In the genomic region with DNA sequence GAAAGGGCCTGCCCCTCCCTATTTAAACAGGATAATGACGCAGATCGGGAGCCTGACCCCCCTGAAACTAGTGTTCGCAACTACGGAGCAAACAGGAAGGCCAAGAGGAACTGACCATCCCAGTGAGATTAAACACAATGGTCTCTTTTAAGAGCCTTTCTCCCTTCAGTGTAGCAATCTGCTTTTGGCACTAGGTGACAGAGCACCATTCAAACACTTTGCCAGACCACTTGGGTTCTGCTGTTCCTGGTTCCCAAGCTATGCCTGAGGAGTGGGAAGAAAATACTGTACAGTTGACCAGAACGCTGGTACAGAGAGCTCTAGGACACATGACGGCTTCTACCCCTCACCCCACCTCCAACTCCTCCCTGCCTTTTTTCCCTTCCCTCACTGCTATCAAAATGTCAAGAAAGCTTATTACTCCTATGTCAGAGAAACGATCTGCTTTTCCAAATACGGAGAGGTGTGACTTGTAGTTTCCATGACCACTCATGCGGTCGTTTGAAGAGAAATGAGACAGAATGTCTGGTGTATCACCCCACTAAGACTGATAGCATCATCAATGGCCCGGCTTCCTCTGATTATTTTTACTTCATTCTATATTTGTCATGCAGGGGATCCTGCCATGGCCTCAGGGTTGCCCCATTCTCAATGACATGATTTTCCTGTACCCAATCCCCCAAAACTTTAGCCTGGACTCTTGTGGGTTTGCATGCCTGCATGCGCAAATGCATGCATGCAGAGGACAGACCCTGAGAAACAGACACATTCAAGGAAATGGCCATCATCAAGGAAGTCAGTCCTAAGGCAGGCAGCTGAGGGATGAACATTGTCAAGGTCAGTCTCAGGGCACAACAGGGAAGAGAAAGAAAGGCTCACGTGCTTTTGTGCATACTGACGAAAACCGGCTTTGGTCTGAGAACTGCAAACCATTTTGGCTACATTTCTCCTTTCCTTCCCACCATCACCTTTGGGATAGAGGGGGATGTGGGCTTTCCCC, we compare ENCODE assay signal across 11 cellular contexts. TPM values are rescaled to one million over a fixed set of nuclear protein-coding genes. Genes with fewer than 3 reads are reported as not detected.
DNase-seq lines count a peak whose midpoint lies in the region; ATAC-seq and TF ChIP-seq lines count a peak whose summit lies in the region.
"Had no signal": no experiment of that assay in that cellular context is flagged by ENCODE, and none has a peak within 500 bp of the region (broad histone marks: within the 10 kb centered on the region; RNA-seq: fewer than 3 reads in every experiment).

No MANE protein-coding gene starts in this region.

- intact Hi-C loops in cardiac septum (cut with DNase I), result loop anchor here (5.0 kb wide), 1 partner anchor 138 kb away; no protein-coding TSS in a partner anchor

- no peaks in the 10 kb centered on the region for H3K9me3 ChIP-seq in parathyroid adenoma (ENCODE audit: control insufficient read depth, low read length)

- peak overlapping the region; percentile 96 for H3K27ac ChIP-seq in VCaP
- peak overlapping the region; percentile 79 for H3K27ac ChIP-seq in parathyroid adenoma

- H3K36me3 ChIP-seq in parathyroid adenoma (ENCODE audit: control insufficient read depth, insufficient read depth, low read length), result no peaks in the 10 kb centered on the region

- peak overlapping the region; percentile 43 for H2AFZ ChIP-seq in parathyroid adenoma

- H3K79me2 ChIP-seq in parathyroid adenoma, result peaks cover 3% of the 10 kb centered on the region

- no peak for TF ChIP-seq CTCF in VCaP (conservative IDR thresholded peaks at IDR 0.05)
- TF ChIP-seq CTCF in parathyroid adenoma (IDR thresholded peaks at IDR 0.05), result peak; percentile 9

- H3K4me1 ChIP-seq in parathyroid adenoma, result peaks cover 76% of the 10 kb centered on the region

- H3K4me3 ChIP-seq in parathyroid adenoma (ENCODE audit: low read depth, low read length), result no peak overlapping the region

- no peak overlapping the region for H3K9ac ChIP-seq in parathyroid adenoma

- DNase-seq in C1 segment of cervical spinal cord (lab: John Stamatoyannopoulos, UW) (peak in 8 of 14 donors; percentile 10 to 50 (median 32)), cardiac septum (ENCODE audit: low spot score) (peak; percentile 84), NCI-H2081 (lab: John Stamatoyannopoulos, UW) (no peak), NCI-H2196 treated with DMSO at 0.1 percent for 48 hours (lab: John Stamatoyannopoulos, UW; ENCODE audit: unreplicated experiment) (no peak), SK-N-DZ (ENCODE audit: low spot score) (no peak)
- DNase-seq: DMS53, foreskin fibroblast, NCI-H774 had no signal

- no peak for ATAC-seq in HG03469 (IDR thresholded peaks at IDR 0.05; ENCODE audit: unreplicated experiment)

- H3K4me2 ChIP-seq in parathyroid adenoma (ENCODE audit: low read length), result peak overlapping the region; percentile 57

- no peaks in the 10 kb centered on the region for H3K27me3 ChIP-seq in parathyroid adenoma (ENCODE audit: control insufficient read depth, insufficient read depth, low read length)

RNA-seq across cellular contexts. Expression of a gene that starts 13.3 kb away (rescaled TPM):
- total RNA-seq in cardiac septum, result 14.1 TPM
- polyA plus RNA-seq in SK-N-DZ (2014; cell fraction: cytosol; rRNA removed), result 0.14 and 0.31 TPM in 2 replicates
- 0.13 and 0.14 TPM in 2 replicates for polyA plus RNA-seq in SK-N-DZ (2014; cell fraction: nucleus; rRNA removed)

Comparison
In these comparisons a context has a peak if more than half of its experiments do, and no peak if none do; other contexts are left out.
1. DNase-seq: peak in C1 segment of cervical spinal cord (8 of 14) and cardiac septum (single experiment); none in NCI-H2081 (0 of 2), NCI-H2196 treated with DMSO at 0.1 percent for 48 hours (single experiment) and SK-N-DZ (single experiment).